Comparison of ENCODE assay signal across 14 cellular contexts in the genomic region with DNA sequence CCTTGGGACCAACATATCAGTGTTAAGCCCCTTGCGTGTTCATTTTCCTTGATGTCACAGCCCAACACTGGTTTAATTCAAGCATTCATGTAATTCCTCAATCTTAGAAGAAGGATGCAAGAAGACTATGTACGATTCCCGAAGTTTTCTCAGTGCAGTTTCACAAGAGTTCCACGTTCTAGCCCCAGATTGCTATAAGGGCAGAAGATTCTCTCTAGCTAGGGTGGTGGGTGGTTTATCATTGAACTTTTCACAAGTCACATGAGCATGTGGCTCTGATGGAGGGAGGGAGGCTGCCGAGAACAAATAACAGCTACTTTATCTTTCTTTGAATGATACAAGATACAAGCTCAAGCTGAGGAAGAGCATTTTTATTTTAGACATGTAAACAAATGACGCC.
DNase-seq lines count a peak whose midpoint lies in the region; TF ChIP-seq lines count a peak whose summit lies in the region.
"Had no signal": no experiment of that assay in that cellular context is flagged by ENCODE, and none has a peak within 500 bp of the region (broad histone marks: within the 10 kb centered on the region; RNA-seq: fewer than 3 reads in every experiment).

No MANE protein-coding gene starts in this region.

- peak overlapping the region; percentile 18 to 61 for H3K4me3 ChIP-seq in ascending aorta
- peak overlapping the region; percentile 40 to 49 (median 44) for H3K4me3 ChIP-seq in stomach
- peak overlapping the region in 1 of 4 donors; percentile 58 for H3K4me3 ChIP-seq in esophagus squamous epithelium

- 19 to 42% (median 28%) methylated on average over 6 of the region's 6 CpGs for WGBS in stomach, 5 donors
- 67 to 69% methylated on average over 6 of the region's 6 CpGs for WGBS in esophagus squamous epithelium, 2 donors

- intact Hi-C loops in ascending aorta (cut with DNase I) (no loop called here), stomach (cut with DNase I; ENCODE audit: low total_unique reads) (no loop called here), esophagus squamous epithelium (cut with DNase I) (no loop called here)

- H3K4me1 ChIP-seq in ascending aorta (peaks cover 0 to 3% of the 10 kb centered on the region in 2 donors), stomach (peaks cover 0 to 46% (median 21%) of the 10 kb centered on the region in 4 donors), esophagus squamous epithelium (peaks cover 0 to 23% (median 0%) of the 10 kb centered on the region in 3 donors)

- no peak for TF ChIP-seq EP300 in stomach (IDR thresholded peaks at IDR 0.05)

- no peaks in the 10 kb centered on the region for H3K36me3 ChIP-seq in ascending aorta
- no peaks in the 10 kb centered on the region for H3K36me3 ChIP-seq in stomach
- no peaks in the 10 kb centered on the region for H3K36me3 ChIP-seq in esophagus squamous epithelium
- H3K36me3 ChIP-seq: brain microvascular endothelial cell, spleen had no signal

- H3K27me3 ChIP-seq in ascending aorta (no peaks in the 10 kb centered on the region), stomach (peaks cover 0 to 4% (median 0%) of the 10 kb centered on the region in 3 donors), esophagus squamous epithelium (no peaks in the 10 kb centered on the region)
- H3K27me3 ChIP-seq: brain microvascular endothelial cell had no signal

- H3K9me3 ChIP-seq in ascending aorta (no peaks in the 10 kb centered on the region), stomach (no peaks in the 10 kb centered on the region), esophagus squamous epithelium (no peaks in the 10 kb centered on the region)
- H3K9me3 ChIP-seq: spleen had no signal

- TF ChIP-seq POLR2A in stomach (IDR thresholded peaks at IDR 0.05) (no peak), esophagus squamous epithelium (IDR thresholded peaks at IDR 0.05) (no peak)

- H3K27ac ChIP-seq in ascending aorta (no peak overlapping the region), stomach (peak overlapping the region; percentile 49 to 85 (median 77)), esophagus squamous epithelium (no peak overlapping the region)
- H3K27ac ChIP-seq: brain microvascular endothelial cell, spleen had no signal

- TF ChIP-seq CTCF in ascending aorta (IDR thresholded peaks at IDR 0.05), result no peak
- no peak for TF ChIP-seq CTCF in stomach (IDR thresholded peaks at IDR 0.05)
- TF ChIP-seq CTCF in esophagus squamous epithelium (IDR thresholded peaks at IDR 0.05), result no peak

- DNase-seq in NCI-H510A treated with DMSO at 0.1 percent for 48 hours (lab: John Stamatoyannopoulos, UW) (peak; percentile 18), NCI-H510A (lab: John Stamatoyannopoulos, UW) (no peak), ascending aorta (ENCODE audit: low spot score in 2 of 2) (no peak), left kidney (ENCODE audit: low read depth, low spot score) (peak; percentile 29), stomach (no peak), esophagus squamous epithelium (lab: John Stamatoyannopoulos, UW) (no peak), activated T-cell treated with anti-CD3 and anti-CD28 coated beads for 4 hours (no peak), DMS 273 treated with DMSO at 0.1 percent for 48 hours (lab: John Stamatoyannopoulos, UW) (no peak)
- DNase-seq: activated CD4-positive, alpha-beta T cell treated with anti-CD3 and anti-CD28 coated beads for 48 hours; brain microvascular endothelial cell; natural killer cell; OCI-M1; spleen; T-cell had no signal

Comparison
In these comparisons a context has a peak if more than half of its experiments do, and no peak if none do; other contexts are left out.
1. DNase-seq: peak in NCI-H510A treated with DMSO at 0.1 percent for 48 hours (single experiment) and left kidney (single experiment); none in NCI-H510A (single experiment), ascending aorta (0 of 2), stomach (single experiment), esophagus squamous epithelium (single experiment), activated T-cell treated with anti-CD3 and anti-CD28 coated beads for 4 hours (single experiment) and DMS 273 treated with DMSO at 0.1 percent for 48 hours (single experiment).
2. H3K27ac ChIP-seq: peak in stomach (5 of 5); none in ascending aorta (0 of 2) and esophagus squamous epithelium (0 of 4).